Comparison of ENCODE assay signal across 2 cellular contexts in the genomic region with DNA sequence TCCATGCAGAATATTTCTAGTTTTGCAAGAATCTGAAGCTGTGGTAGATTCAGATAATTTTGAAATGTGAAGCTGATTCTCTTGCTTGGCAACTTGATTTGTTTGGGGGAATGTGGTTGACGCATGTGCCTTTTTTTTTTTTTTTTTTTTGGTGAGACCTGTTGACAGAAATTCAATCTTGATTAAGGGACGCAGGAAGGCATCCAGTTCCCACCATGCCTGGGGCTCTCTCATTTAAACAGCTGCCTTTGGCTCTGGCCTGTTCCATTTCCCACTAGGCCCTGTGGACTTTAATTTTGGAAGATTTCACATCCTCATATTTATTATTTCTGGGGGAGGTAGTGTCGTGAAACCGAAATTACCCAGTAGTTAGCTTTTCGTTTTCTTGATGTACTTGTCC.
A peak's percentile ranks its signal among the peaks of the same experiment; 100 is the strongest.
TF ChIP-seq lines count a peak whose summit lies in the region.

No MANE protein-coding gene starts in this region.

TF ChIP-seq in liver, 16 proteins besides CTCF, POLR2A, EP300 and RAD21:
- TF ChIP-seq HNF4G (IDR thresholded peaks at IDR 0.05): no peak
- TF ChIP-seq NR2F2 (IDR thresholded peaks at IDR 0.05): no peak
- TF ChIP-seq, protein P1, sequence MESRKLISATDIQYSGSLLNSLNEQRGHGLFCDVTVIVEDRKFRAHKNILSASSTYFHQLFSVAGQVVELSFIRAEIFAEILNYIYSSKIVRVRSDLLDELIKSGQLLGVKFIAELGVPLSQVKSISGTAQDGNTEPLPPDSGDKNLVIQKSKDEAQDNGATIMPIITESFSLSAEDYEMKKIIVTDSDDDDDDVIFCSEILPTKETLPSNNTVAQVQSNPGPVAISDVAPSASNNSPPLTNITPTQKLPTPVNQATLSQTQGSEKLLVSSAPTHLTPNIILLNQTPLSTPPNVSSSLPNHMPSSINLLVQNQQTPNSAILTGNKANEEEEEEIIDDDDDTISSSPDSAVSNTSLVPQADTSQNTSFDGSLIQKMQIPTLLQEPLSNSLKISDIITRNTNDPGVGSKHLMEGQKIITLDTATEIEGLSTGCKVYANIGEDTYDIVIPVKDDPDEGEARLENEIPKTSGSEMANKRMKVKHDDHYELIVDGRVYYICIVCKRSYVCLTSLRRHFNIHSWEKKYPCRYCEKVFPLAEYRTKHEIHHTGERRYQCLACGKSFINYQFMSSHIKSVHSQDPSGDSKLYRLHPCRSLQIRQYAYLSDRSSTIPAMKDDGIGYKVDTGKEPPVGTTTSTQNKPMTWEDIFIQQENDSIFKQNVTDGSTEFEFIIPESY (IDR thresholded peaks at IDR 0.05): no peak
- no peak for TF ChIP-seq FOXA2 (IDR thresholded peaks at IDR 0.05)
- no peak for TF ChIP-seq RXRA (IDR thresholded peaks at IDR 0.05)
- TF ChIP-seq, protein P2, sequence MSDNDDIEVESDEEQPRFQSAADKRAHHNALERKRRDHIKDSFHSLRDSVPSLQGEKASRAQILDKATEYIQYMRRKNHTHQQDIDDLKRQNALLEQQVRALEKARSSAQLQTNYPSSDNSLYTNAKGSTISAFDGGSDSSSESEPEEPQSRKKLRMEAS (IDR thresholded peaks at IDR 0.05): peak; percentile 19
- no peak for TF ChIP-seq FOXA1 (IDR thresholded peaks at IDR 0.05)
- TF ChIP-seq TAF1 (conservative IDR thresholded peaks at IDR 0.05): no peak
- TF ChIP-seq, protein P3, sequence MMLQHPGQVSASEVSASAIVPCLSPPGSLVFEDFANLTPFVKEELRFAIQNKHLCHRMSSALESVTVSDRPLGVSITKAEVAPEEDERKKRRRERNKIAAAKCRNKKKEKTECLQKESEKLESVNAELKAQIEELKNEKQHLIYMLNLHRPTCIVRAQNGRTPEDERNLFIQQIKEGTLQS (IDR thresholded peaks at IDR 0.05): no peak
- no peak for TF ChIP-seq GABPA (IDR thresholded peaks at IDR 0.05 in 1 of 2, conservative IDR thresholded peaks at IDR 0.05 in 1 of 2)
- TF ChIP-seq, protein P4, sequence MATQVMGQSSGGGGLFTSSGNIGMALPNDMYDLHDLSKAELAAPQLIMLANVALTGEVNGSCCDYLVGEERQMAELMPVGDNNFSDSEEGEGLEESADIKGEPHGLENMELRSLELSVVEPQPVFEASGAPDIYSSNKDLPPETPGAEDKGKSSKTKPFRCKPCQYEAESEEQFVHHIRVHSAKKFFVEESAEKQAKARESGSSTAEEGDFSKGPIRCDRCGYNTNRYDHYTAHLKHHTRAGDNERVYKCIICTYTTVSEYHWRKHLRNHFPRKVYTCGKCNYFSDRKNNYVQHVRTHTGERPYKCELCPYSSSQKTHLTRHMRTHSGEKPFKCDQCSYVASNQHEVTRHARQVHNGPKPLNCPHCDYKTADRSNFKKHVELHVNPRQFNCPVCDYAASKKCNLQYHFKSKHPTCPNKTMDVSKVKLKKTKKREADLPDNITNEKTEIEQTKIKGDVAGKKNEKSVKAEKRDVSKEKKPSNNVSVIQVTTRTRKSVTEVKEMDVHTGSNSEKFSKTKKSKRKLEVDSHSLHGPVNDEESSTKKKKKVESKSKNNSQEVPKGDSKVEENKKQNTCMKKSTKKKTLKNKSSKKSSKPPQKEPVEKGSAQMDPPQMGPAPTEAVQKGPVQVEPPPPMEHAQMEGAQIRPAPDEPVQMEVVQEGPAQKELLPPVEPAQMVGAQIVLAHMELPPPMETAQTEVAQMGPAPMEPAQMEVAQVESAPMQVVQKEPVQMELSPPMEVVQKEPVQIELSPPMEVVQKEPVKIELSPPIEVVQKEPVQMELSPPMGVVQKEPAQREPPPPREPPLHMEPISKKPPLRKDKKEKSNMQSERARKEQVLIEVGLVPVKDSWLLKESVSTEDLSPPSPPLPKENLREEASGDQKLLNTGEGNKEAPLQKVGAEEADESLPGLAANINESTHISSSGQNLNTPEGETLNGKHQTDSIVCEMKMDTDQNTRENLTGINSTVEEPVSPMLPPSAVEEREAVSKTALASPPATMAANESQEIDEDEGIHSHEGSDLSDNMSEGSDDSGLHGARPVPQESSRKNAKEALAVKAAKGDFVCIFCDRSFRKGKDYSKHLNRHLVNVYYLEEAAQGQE (IDR thresholded peaks at IDR 0.05): no peak
- peak; percentile 44 for TF ChIP-seq YY1 (IDR thresholded peaks at IDR 0.05)
- TF ChIP-seq JUND (IDR thresholded peaks at IDR 0.05): no peak
- peak in 1 of 2 donors; percentile 23 for TF ChIP-seq HNF4A (conservative IDR thresholded peaks at IDR 0.05)
- no peak for TF ChIP-seq SP1 (IDR thresholded peaks at IDR 0.05)
- no peak for TF ChIP-seq EGR1 (IDR thresholded peaks at IDR 0.05; ENCODE audit: low read depth in 2 of 2)

TF ChIP-seq in HepG2, 621 proteins besides CTCF, POLR2A, EP300 and RAD21:
- TF ChIP-seq TAF15 (IDR thresholded peaks at IDR 0.05; ENCODE audit: low read depth, low read length, poor library complexity, severe bottlenecking) (no peak), FIP1L1 (IDR thresholded peaks at IDR 0.05; ENCODE audit: borderline replicate concordance, insufficient read depth, low read depth, low read length) (no peak), LCORL (IDR thresholded peaks at IDR 0.05) (no peak), LCORL (CRISPR knock-in tag; IDR thresholded peaks at IDR 0.05) (no peak)
- TF ChIP-seq, protein P5, sequence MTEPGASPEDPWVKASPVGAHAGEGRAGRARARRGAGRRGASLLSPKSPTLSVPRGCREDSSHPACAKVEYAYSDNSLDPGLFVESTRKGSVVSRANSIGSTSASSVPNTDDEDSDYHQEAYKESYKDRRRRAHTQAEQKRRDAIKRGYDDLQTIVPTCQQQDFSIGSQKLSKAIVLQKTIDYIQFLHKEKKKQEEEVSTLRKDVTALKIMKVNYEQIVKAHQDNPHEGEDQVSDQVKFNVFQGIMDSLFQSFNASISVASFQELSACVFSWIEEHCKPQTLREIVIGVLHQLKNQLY (CRISPR knock-in tag; IDR thresholded peaks at IDR 0.05): no peak
- TF ChIP-seq, protein P6, sequence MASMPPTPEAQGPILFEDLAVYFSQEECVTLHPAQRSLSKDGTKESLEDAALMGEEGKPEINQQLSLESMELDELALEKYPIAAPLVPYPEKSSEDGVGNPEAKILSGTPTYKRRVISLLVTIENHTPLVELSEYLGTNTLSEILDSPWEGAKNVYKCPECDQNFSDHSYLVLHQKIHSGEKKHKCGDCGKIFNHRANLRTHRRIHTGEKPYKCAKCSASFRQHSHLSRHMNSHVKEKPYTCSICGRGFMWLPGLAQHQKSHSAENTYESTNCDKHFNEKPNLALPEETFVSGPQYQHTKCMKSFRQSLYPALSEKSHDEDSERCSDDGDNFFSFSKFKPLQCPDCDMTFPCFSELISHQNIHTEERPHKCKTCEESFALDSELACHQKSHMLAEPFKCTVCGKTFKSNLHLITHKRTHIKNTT (CRISPR knock-in tag; IDR thresholded peaks at IDR 0.05): no peak
- TF ChIP-seq, protein P7, sequence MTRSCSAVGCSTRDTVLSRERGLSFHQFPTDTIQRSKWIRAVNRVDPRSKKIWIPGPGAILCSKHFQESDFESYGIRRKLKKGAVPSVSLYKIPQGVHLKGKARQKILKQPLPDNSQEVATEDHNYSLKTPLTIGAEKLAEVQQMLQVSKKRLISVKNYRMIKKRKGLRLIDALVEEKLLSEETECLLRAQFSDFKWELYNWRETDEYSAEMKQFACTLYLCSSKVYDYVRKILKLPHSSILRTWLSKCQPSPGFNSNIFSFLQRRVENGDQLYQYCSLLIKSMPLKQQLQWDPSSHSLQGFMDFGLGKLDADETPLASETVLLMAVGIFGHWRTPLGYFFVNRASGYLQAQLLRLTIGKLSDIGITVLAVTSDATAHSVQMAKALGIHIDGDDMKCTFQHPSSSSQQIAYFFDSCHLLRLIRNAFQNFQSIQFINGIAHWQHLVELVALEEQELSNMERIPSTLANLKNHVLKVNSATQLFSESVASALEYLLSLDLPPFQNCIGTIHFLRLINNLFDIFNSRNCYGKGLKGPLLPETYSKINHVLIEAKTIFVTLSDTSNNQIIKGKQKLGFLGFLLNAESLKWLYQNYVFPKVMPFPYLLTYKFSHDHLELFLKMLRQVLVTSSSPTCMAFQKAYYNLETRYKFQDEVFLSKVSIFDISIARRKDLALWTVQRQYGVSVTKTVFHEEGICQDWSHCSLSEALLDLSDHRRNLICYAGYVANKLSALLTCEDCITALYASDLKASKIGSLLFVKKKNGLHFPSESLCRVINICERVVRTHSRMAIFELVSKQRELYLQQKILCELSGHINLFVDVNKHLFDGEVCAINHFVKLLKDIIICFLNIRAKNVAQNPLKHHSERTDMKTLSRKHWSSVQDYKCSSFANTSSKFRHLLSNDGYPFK (CRISPR knock-in tag; IDR thresholded peaks at IDR 0.05; ENCODE audit: borderline replicate concordance): no peak
